8 cellular contexts compared by ENCODE assay signal in the genomic region with DNA sequence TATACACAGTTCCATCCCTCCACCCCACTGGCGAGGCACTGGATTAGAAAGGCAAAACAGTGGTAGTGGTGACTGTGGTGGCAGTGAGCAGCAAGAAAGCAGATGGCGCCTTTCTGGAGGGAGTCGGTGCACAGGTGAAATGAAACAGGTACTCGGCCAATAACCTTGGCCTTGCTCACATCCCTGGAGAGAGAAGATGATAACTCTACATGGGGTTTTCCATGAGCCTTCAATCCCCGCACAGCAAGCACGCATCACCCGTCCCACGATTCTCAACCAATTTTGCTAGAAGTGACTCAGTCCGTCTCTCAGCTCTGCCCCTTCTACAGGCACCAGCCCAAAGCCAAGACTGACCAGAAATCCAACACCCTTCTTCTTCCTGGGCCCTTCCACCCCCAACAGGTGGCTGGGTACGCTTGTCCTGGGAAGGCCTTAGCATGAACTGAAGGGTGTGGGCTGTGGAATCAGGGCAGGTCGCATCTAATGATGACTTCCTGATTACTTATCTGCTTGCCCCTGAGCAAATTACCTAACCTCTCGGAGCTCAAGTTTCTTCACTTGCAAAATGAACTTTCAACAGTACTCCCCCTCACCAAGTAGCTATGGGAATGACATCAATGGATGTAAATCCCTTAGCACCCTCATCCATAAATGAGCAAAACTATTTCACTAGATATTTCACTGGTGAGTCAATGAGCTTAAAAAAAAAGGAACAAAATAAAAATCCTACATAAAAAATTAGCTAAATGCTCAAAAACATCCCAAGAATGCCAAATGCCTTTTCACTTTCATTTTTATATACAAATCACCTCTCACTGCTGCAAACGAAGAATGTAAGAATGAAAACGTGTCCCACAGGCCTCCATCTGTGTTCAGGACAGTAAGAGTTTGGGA. TPM values are rescaled to one million over a fixed set of nuclear protein-coding genes. Genes with fewer than 3 reads are reported as not detected.
DNase-seq lines count a peak whose midpoint lies in the region; ATAC-seq, FAIRE-seq and TF ChIP-seq lines count a peak whose summit lies in the region.

No MANE protein-coding gene starts in this region.

- H2AFZ ChIP-seq in astrocyte (ENCODE audit: low read depth, low read length) = no peak overlapping the region

- no peaks in the 10 kb centered on the region for H3K27me3 Mint-ChIP-seq in CD4-positive, CD25-positive, alpha-beta regulatory T cell
- H3K27me3 Mint-ChIP-seq in astrocyte (ENCODE audit: low read depth, unreplicated experiment) = no peaks in the 10 kb centered on the region

- H3K4me3 ChIP-seq in CD4-positive, CD25-positive, alpha-beta regulatory T cell (ENCODE audit: low read depth, low read length) = peak overlapping the region; percentile 81
- peak overlapping the region; percentile 20 for H3K4me3 ChIP-seq in astrocyte (ENCODE audit: insufficient read depth, low read depth, low read length)
- no peak overlapping the region for H3K4me3 ChIP-seq in body of pancreas

- peaks cover 0 to 2% (median 0%) of the 10 kb centered on the region in 7 donors for H3K9me3 Mint-ChIP-seq in CD4-positive, CD25-positive, alpha-beta regulatory T cell
- no peaks in the 10 kb centered on the region for H3K9me3 Mint-ChIP-seq in astrocyte (ENCODE audit: unreplicated experiment)

- peak; percentile 15 to 59 (median 22) for DNase-seq in CD4-positive, CD25-positive, alpha-beta regulatory T cell
- DNase-seq in LHCN-M2 (ENCODE audit: low read depth) (peak; percentile 86), astrocyte (ENCODE audit: low read depth) (peak; percentile 95), myocyte (ENCODE audit: low read depth) (peak; percentile 83), GDM1 (lab: John Stamatoyannopoulos, UW) (no peak), GM13976 (ENCODE audit: low spot score) (no peak), body of pancreas (no peak)

- no peaks in the 10 kb centered on the region for H3K27me3 ChIP-seq in CD4-positive, CD25-positive, alpha-beta regulatory T cell (ENCODE audit: control insufficient read depth, insufficient read depth, low read length)
- H3K27me3 ChIP-seq in astrocyte (ENCODE audit: insufficient read depth, low read length) = no peaks in the 10 kb centered on the region
- H3K27me3 ChIP-seq in body of pancreas = no peaks in the 10 kb centered on the region

- 73 to 84% methylated on average over 11 to 14 of the region's 14 CpGs for WGBS in body of pancreas, 2 donors

- peak overlapping the region; percentile 94 to 99 (median 98) for H3K27ac Mint-ChIP-seq in CD4-positive, CD25-positive, alpha-beta regulatory T cell
- peak overlapping the region; percentile 89 for H3K27ac Mint-ChIP-seq in astrocyte (ENCODE audit: unreplicated experiment)

- peaks cover 9 to 87% (median 71%) of the 10 kb centered on the region in 4 donors for H3K4me1 Mint-ChIP-seq in CD4-positive, CD25-positive, alpha-beta regulatory T cell
- H3K4me1 Mint-ChIP-seq in astrocyte (ENCODE audit: low read depth, unreplicated experiment) = peaks cover 51% of the 10 kb centered on the region

- in situ Hi-C loops in GM13976 (cut with MboI; ENCODE audit: low sequenced_read_pairs, unreplicated experiment) = no loop called here

- peaks cover 91% of the 10 kb centered on the region for H3K79me2 ChIP-seq in astrocyte (ENCODE audit: insufficient read depth, low read length)

- H3K4me2 ChIP-seq in astrocyte (ENCODE audit: low read length) = peak overlapping the region; percentile 77

- H3K4me1 ChIP-seq in CD4-positive, CD25-positive, alpha-beta regulatory T cell (ENCODE audit: control insufficient read depth, insufficient read depth, low read length, poor library complexity, severe bottlenecking) = peaks cover 87% of the 10 kb centered on the region
- H3K4me1 ChIP-seq in astrocyte (ENCODE audit: insufficient read depth, low read length) (peaks cover 27% of the 10 kb centered on the region), body of pancreas (peaks cover 8% of the 10 kb centered on the region)

- no peak for TF ChIP-seq CTCF in astrocyte (IDR thresholded peaks at IDR 0.05; ENCODE audit: insufficient read depth, low read depth, low read length)
- no peak for TF ChIP-seq CTCF in GM13976 (IDR thresholded peaks at IDR 0.05; ENCODE audit: borderline replicate concordance, control extremely low read depth, extremely low read depth, insufficient read depth, missing control alignments)
- no peak for TF ChIP-seq CTCF in body of pancreas (IDR thresholded peaks at IDR 0.05)

- intact Hi-C loops in body of pancreas (cut with DNase I) = no loop called here

- no peak for TF ChIP-seq POLR2A in body of pancreas (IDR thresholded peaks at IDR 0.05)

- H3K36me3 ChIP-seq in CD4-positive, CD25-positive, alpha-beta regulatory T cell (ENCODE audit: control insufficient read depth, insufficient read depth, low read length) = peaks cover 22% of the 10 kb centered on the region
- H3K36me3 ChIP-seq in astrocyte (ENCODE audit: insufficient read depth, low read length) (peaks cover under 1% of the 10 kb centered on the region), body of pancreas (replicated peaks in 1 of 2; ENCODE audit: insufficient read depth in 1 of 2, low read depth in 2 of 2) (no peaks in the 10 kb centered on the region)

- peak overlapping the region; percentile 38 for H3K9ac ChIP-seq in astrocyte (ENCODE audit: low read length)

- peak overlapping the region; percentile 69 to 90 (median 86) for H3K4me3 Mint-ChIP-seq in CD4-positive, CD25-positive, alpha-beta regulatory T cell
- no peak overlapping the region for H3K4me3 Mint-ChIP-seq in astrocyte (ENCODE audit: unreplicated experiment)

- H3K27ac ChIP-seq in CD4-positive, CD25-positive, alpha-beta regulatory T cell (ENCODE audit: insufficient read depth, low read length, poor library complexity, severe bottlenecking) = peak overlapping the region; percentile 95
- H3K27ac ChIP-seq in astrocyte (ENCODE audit: low read depth, low read length) (peak overlapping the region; percentile 79), body of pancreas (peak overlapping the region in 1 of 4 donors; percentile 12)

- H3K9me3 ChIP-seq in CD4-positive, CD25-positive, alpha-beta regulatory T cell (ENCODE audit: control insufficient read depth in 2 of 2, low read length in 2 of 2) = no peaks in the 10 kb centered on the region
- H3K9me3 ChIP-seq in astrocyte (ENCODE audit: insufficient read depth, low read depth, low read length) (no peaks in the 10 kb centered on the region), body of pancreas (no peaks in the 10 kb centered on the region)

- peaks cover 25% of the 10 kb centered on the region for H3K36me3 Mint-ChIP-seq in CD4-positive, CD25-positive, alpha-beta regulatory T cell
- peaks cover 15% of the 10 kb centered on the region for H3K36me3 Mint-ChIP-seq in astrocyte (ENCODE audit: low read depth, unreplicated experiment)

- H4K20me1 ChIP-seq in astrocyte (ENCODE audit: insufficient read depth, low read length) = peaks cover 57% of the 10 kb centered on the region

- FAIRE-seq in astrocyte (lab: Jason Lieb, UNC) = no peak

- peak; percentile 22 to 25 for ATAC-seq in CD4-positive, CD25-positive, alpha-beta regulatory T cell (ENCODE audit: low read depth in 2 of 2)
- peak; percentile 5 for ATAC-seq in GM21447 (IDR thresholded peaks at IDR 0.05; ENCODE audit: unreplicated experiment)
- no peak for ATAC-seq in body of pancreas

RNA-seq across cellular contexts. Expression of a gene that starts 18.0 kb away (rescaled TPM):
- 302 TPM for total RNA-seq in CD4-positive, CD25-positive, alpha-beta regulatory T cell
- 10 to 100 TPM; 60.4 to 79.6 (median 64.2) TPM for polyA plus RNA-seq in CD4-positive, CD25-positive, alpha-beta regulatory T cell
- total RNA-seq in LHCN-M2 (2014; rRNA removed) (117 and 127 TPM in 2 replicates), astrocyte (123 and 135 TPM in 2 replicates), myocyte (53.6 and 62.5 TPM in 2 replicates), body of pancreas (100 to 1,000 TPM in 1 of 2 donors, 10 to 100 TPM in 1; 54.7 to 103 TPM)
- polyA plus RNA-seq in LHCN-M2 (2012) = 99.8 TPM
- polyA plus RNA-seq in myocyte (2012) = 74.4 TPM

Comparison
In these comparisons a context has a peak if more than half of its experiments do, and no peak if none do; other contexts are left out.
1. DNase-seq: peak in CD4-positive, CD25-positive, alpha-beta regulatory T cell (3 of 3), LHCN-M2 (single experiment), astrocyte (single experiment) and myocyte (single experiment); none in GDM1 (single experiment), GM13976 (single experiment) and body of pancreas (0 of 4).
2. H3K4me3 ChIP-seq: peak in CD4-positive, CD25-positive, alpha-beta regulatory T cell (single experiment) and astrocyte (single experiment); none in body of pancreas (0 of 2).